Comparison of ENCODE assay signal across 10 cellular contexts in the genomic region with DNA sequence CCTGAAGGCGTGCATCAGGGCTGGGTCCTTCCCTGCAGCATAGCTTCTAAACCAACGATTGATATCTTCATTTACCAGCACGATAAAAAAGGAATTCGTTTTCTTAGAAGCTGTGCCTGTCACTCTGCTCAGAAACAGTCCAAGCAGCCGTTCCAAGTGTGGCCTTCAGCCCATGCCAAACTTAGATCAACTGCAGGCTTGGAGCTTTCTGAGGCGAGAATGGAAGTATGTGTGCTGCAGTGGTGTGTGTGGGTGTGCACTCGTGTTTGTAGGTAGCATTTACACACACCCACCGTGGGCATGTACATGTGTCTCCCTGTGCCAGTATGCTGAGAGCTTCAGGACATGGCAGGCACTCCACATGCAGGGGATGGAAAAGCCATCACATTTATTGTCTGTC.
DNase-seq lines count a peak whose midpoint lies in the region; ATAC-seq and TF ChIP-seq lines count a peak whose summit lies in the region.
"Had no signal": no experiment of that assay in that cellular context is flagged by ENCODE, and none has a peak within 500 bp of the region (broad histone marks: within the 10 kb centered on the region; RNA-seq: fewer than 3 reads in every experiment).

No MANE protein-coding gene starts in this region.

- H3K4me1 ChIP-seq in BLaER1 (peaks cover 12% of the 10 kb centered on the region), Panc1 (ENCODE audit: control insufficient read depth, insufficient read depth, low read length) (no peaks in the 10 kb centered on the region), osteoblast (ENCODE audit: insufficient read depth, low read length) (peaks cover 6% of the 10 kb centered on the region)

- no peaks in the 10 kb centered on the region for H3K79me2 ChIP-seq in osteoblast (ENCODE audit: insufficient read depth, low read length)

- H3K27me3 ChIP-seq in BLaER1 (no peaks in the 10 kb centered on the region), Panc1 (ENCODE audit: control insufficient read depth, insufficient read depth, low read length) (peaks cover 3% of the 10 kb centered on the region), osteoblast (ENCODE audit: insufficient read depth, low read length) (peaks cover 9% of the 10 kb centered on the region)

- H3K36me3 ChIP-seq in BLaER1 (no peaks in the 10 kb centered on the region), Panc1 (ENCODE audit: control insufficient read depth, insufficient read depth, low read length) (no peaks in the 10 kb centered on the region), osteoblast (ENCODE audit: insufficient read depth, low read length) (no peaks in the 10 kb centered on the region)

- intact Hi-C loops in Panc1 (cut with micrococcal nuclease; ENCODE audit: unreplicated experiment) = no loop called here

- TF ChIP-seq CTCF in Panc1 (IDR thresholded peaks at IDR 0.05) (no peak), osteoblast (IDR thresholded peaks at IDR 0.05; ENCODE audit: extremely low read depth, low read depth, low read length) (no peak), GM10248 (IDR thresholded peaks at IDR 0.05; ENCODE audit: control extremely low read depth, extremely low read depth, low read depth, missing control alignments) (no peak)

- H3K9me3 ChIP-seq in BLaER1 = peaks cover 5% of the 10 kb centered on the region; the same call in 1 of the 2 replicates
- no peaks in the 10 kb centered on the region for H3K9me3 ChIP-seq in Panc1 (ENCODE audit: control insufficient read depth, insufficient read depth, low read depth, low read length)
- H3K9me3 ChIP-seq in osteoblast (ENCODE audit: low read depth, low read length) = no peaks in the 10 kb centered on the region

- H3K4me2 ChIP-seq in BLaER1 = peak overlapping the region; percentile 40
- peak overlapping the region; percentile 21 for H3K4me2 ChIP-seq in osteoblast (ENCODE audit: insufficient read depth, low read length)

- CTCF ChIA-PET in Panc1 (lab: Charles Lee) (no interaction called here), GM10248 (lab: Yijun Ruan, JAX) (interaction anchor here (1.2 to 5.1 kb wide), 3 partner anchors 14 to 130 kb away, joined by 3 to 43 read pairs (median 3); no protein-coding TSS in a partner anchor)

- no peaks in the 10 kb centered on the region for H4K20me1 ChIP-seq in BLaER1
- H4K20me1 ChIP-seq in osteoblast (ENCODE audit: insufficient read depth, low read length) = no peaks in the 10 kb centered on the region

- POLR2A ChIA-PET in Panc1 (lab: Charles Lee) (no interaction called here), GM10248 (lab: Yijun Ruan, JAX) (no interaction called here)

- H3K4me3 ChIP-seq in BLaER1 = no peak overlapping the region
- no peak overlapping the region for H3K4me3 ChIP-seq in Panc1 (ENCODE audit: low read depth in 2 of 2, low read length in 2 of 2)
- no peak overlapping the region for H3K4me3 ChIP-seq in osteoblast (ENCODE audit: insufficient read depth, low read length)

- H3K9ac ChIP-seq in BLaER1 = no peak overlapping the region

- BruUV-seq in Panc1 (replicated peaks; lab: Mats Ljungman, UMichigan) = no TSS peak

- in situ Hi-C loops in Panc1 (cut with HindIII; ENCODE audit: low pct_unique_long_range_greater_than_20kb, low sequenced_read_pairs) = no loop called here

- no peak for DNase-seq in Panc1 (ENCODE audit: low read depth, low spot score)
- peak; percentile 33 for DNase-seq in foreskin melanocyte
- DNase-seq in osteoblast (ENCODE audit: insufficient read length, low spot score, missing footprints) = no peak
- no peak for DNase-seq in GM10248 (ENCODE audit: extremely low spot score)
- no peak for DNase-seq in stimulated activated naive CD4-positive, alpha-beta T cell (lab: John Stamatoyannopoulos, UW)
- DNase-seq: NCI-H2171, OCI-M1 had no signal

- H2AFZ ChIP-seq in osteoblast (ENCODE audit: low read length) = peak overlapping the region; percentile 14

- H3K27ac ChIP-seq in BLaER1 (no peak overlapping the region), Panc1 (ENCODE audit: low read length) (no peak overlapping the region), osteoblast (ENCODE audit: low read depth, low read length) (no peak overlapping the region)

- ATAC-seq in Panc1 (peak; percentile 37; the same call in 1 of the 2 replicates), GM18502 (IDR thresholded peaks at IDR 0.05; ENCODE audit: poor library complexity, unreplicated experiment) (no peak), GM21619 (IDR thresholded peaks at IDR 0.05; ENCODE audit: unreplicated experiment) (no peak)
